In genomic region chr17:18318771-18319450, GRCh38 we compare ENCODE assay signal across 10 cellular contexts. TPM values are rescaled to one million over a fixed set of nuclear protein-coding genes. Genes with fewer than 3 reads are reported as not detected.
A peak's percentile ranks its signal among the peaks of the same experiment; 100 is the strongest.
DNase-seq lines count a peak whose midpoint lies in the region; ATAC-seq and TF ChIP-seq lines count a peak whose summit lies in the region.
"Had no signal": no experiment of that assay in that cellular context is flagged by ENCODE, and none has a peak within 500 bp of the region (broad histone marks: within the 10 kb centered on the region; RNA-seq: fewer than 3 reads in every experiment).

No MANE protein-coding gene starts in this region.

- peaks cover 46% of the 10 kb centered on the region for H3K4me1 ChIP-seq in hepatocyte (ENCODE audit: insufficient read depth)
- peaks cover 55% of the 10 kb centered on the region for H3K4me1 ChIP-seq in upper lobe of right lung
- peaks cover 8% of the 10 kb centered on the region; the same call in 1 of the 2 replicates for H3K4me1 ChIP-seq in GM23338 (ENCODE audit: insufficient read depth)
- H3K4me1 ChIP-seq: BE2C had no signal

- H3K9me3 Mint-ChIP-seq in stimulated activated naive CD8-positive, alpha-beta T cell treated with anti-CD3 and anti-CD28 coated beads, Interleukin-15, Interleukin-2, amounts not matched to agents 100 ng/mL and 50 ng/mL, for 24 hours = no peaks in the 10 kb centered on the region
- H3K9me3 Mint-ChIP-seq in GM23338 = peaks cover 7% of the 10 kb centered on the region; the same call in 1 of the 3 replicates

- H3K4me2 ChIP-seq in hepatocyte = peak overlapping the region; percentile 67
- no peak overlapping the region for H3K4me2 ChIP-seq in GM23338

- H3K4me3 ChIP-seq in hepatocyte = no peak overlapping the region
- H3K4me3 ChIP-seq in upper lobe of right lung = peak overlapping the region; percentile 17
- H3K4me3 ChIP-seq in GM23338 = no peak overlapping the region
- H3K4me3 ChIP-seq: body of pancreas had no signal

- H4K20me1 ChIP-seq in hepatocyte (ENCODE audit: insufficient read depth, poor library complexity, severe bottlenecking) = peaks cover 17% of the 10 kb centered on the region
- H4K20me1 ChIP-seq in GM23338 (replicated peaks; ENCODE audit: insufficient read depth) = peaks cover 6% of the 10 kb centered on the region

- H3K27me3 Mint-ChIP-seq in stimulated activated naive CD8-positive, alpha-beta T cell treated with anti-CD3 and anti-CD28 coated beads, Interleukin-15, Interleukin-2, amounts not matched to agents 100 ng/mL and 50 ng/mL, for 24 hours = no peaks in the 10 kb centered on the region
- peaks cover 20% of the 10 kb centered on the region for H3K27me3 Mint-ChIP-seq in GM23338 (ENCODE audit: insufficient read depth, low read depth, poor library complexity)

- H3K36me3 ChIP-seq in hepatocyte (replicated peaks; ENCODE audit: insufficient read depth, low read depth) (no peaks in the 10 kb centered on the region), upper lobe of right lung (peaks cover 62% of the 10 kb centered on the region), GM23338 (ENCODE audit: insufficient read depth) (no peaks in the 10 kb centered on the region)

- H3K4me3 Mint-ChIP-seq in stimulated activated naive CD8-positive, alpha-beta T cell treated with anti-CD3 and anti-CD28 coated beads, Interleukin-15, Interleukin-2, amounts not matched to agents 100 ng/mL and 50 ng/mL, for 24 hours = peak overlapping the region; percentile 10
- no peak overlapping the region; the same call in 2 of the 3 replicates for H3K4me3 Mint-ChIP-seq in GM23338

- TF ChIP-seq CTCF in hepatocyte (IDR thresholded peaks at IDR 0.05; ENCODE audit: poor library complexity) = no peak
- no peak for TF ChIP-seq CTCF in upper lobe of right lung (IDR thresholded peaks at IDR 0.05)
- TF ChIP-seq CTCF in GM23338 (conservative IDR thresholded peaks at IDR 0.05; ENCODE audit: low read depth in 2 of 2) = no peak

- intact Hi-C loops in upper lobe of right lung (cut with DNase I) = no loop called here

- H2AFZ ChIP-seq in hepatocyte (no peak overlapping the region), GM23338 (no peak overlapping the region)

- H3K9me3 ChIP-seq in hepatocyte (ENCODE audit: low read depth) (no peaks in the 10 kb centered on the region), upper lobe of right lung (no peaks in the 10 kb centered on the region)
- H3K9me3 ChIP-seq: BE2C, body of pancreas had no signal

- H3K79me2 ChIP-seq in hepatocyte = peaks cover 62% of the 10 kb centered on the region
- peaks cover 59% of the 10 kb centered on the region for H3K79me2 ChIP-seq in GM23338 (replicated peaks; ENCODE audit: insufficient read depth)

- peaks cover 57% of the 10 kb centered on the region for H3K4me1 Mint-ChIP-seq in stimulated activated naive CD8-positive, alpha-beta T cell treated with anti-CD3 and anti-CD28 coated beads, Interleukin-15, Interleukin-2, amounts not matched to agents 100 ng/mL and 50 ng/mL, for 24 hours (ENCODE audit: low read depth)
- H3K4me1 Mint-ChIP-seq in GM23338 = peaks cover 29% of the 10 kb centered on the region

- H3K27ac ChIP-seq in hepatocyte (no peak overlapping the region), upper lobe of right lung (no peak overlapping the region), GM23338 (ENCODE audit: low read depth) (no peak overlapping the region)
- H3K27ac ChIP-seq: body of pancreas had no signal

- H3K9me2 ChIP-seq in hepatocyte (replicated peaks; ENCODE audit: insufficient read depth) (no peaks in the 10 kb centered on the region), GM23338 (ENCODE audit: insufficient read depth) (no peaks in the 10 kb centered on the region)

- no peak for ATAC-seq in stimulated activated naive CD8-positive, alpha-beta T cell treated with anti-CD3 and anti-CD28 coated beads, Interleukin-15, Interleukin-2, amounts not matched to agents 100 U/mL and 50 U/mL, for 24 hours
- ATAC-seq in upper lobe of right lung (no peak), GM23338 (no peak), GM21576 (IDR thresholded peaks at IDR 0.05; ENCODE audit: unreplicated experiment) (no peak)
- ATAC-seq: activated CD4-positive, CD25-positive, alpha-beta regulatory T cell treated with anti-CD3 and anti-CD28 coated beads, Interleukin-2, amount 50 U/mL, for 24 hours; body of pancreas had no signal

- H3K36me3 Mint-ChIP-seq in stimulated activated naive CD8-positive, alpha-beta T cell treated with anti-CD3 and anti-CD28 coated beads, Interleukin-15, Interleukin-2, amounts not matched to agents 100 ng/mL and 50 ng/mL, for 24 hours (ENCODE audit: low read depth) = peaks cover 23% of the 10 kb centered on the region
- peaks cover 43% of the 10 kb centered on the region for H3K36me3 Mint-ChIP-seq in GM23338 (ENCODE audit: low read depth)

- H3F3A ChIP-seq in GM23338 (replicated peaks; ENCODE audit: low read depth) = 0 out of 2 replicates have a peak, but pooled peaks cover 6% of the 10 kb centered on the region

- DNase-seq in stimulated activated naive CD8-positive, alpha-beta T cell treated with anti-CD3 and anti-CD28 coated beads, Interleukin-15, Interleukin-2, amounts not matched to agents 100 U/mL and 50 U/mL, for 24 hours = no peak
- no peak for DNase-seq in hepatocyte (ENCODE audit: low spot score)
- no peak for DNase-seq in upper lobe of right lung
- no peak for DNase-seq in GM23338 (ENCODE audit: low spot score)
- DNase-seq: BE2C, body of pancreas had no signal

- H3K27ac Mint-ChIP-seq in stimulated activated naive CD8-positive, alpha-beta T cell treated with anti-CD3 and anti-CD28 coated beads, Interleukin-15, Interleukin-2, amounts not matched to agents 100 ng/mL and 50 ng/mL, for 24 hours = no peak overlapping the region
- no peak overlapping the region for H3K27ac Mint-ChIP-seq in GM23338

- H3K27me3 ChIP-seq in hepatocyte = no peaks in the 10 kb centered on the region
- no peaks in the 10 kb centered on the region for H3K27me3 ChIP-seq in upper lobe of right lung
- H3K27me3 ChIP-seq in GM23338 (ENCODE audit: insufficient read depth) = no peaks in the 10 kb centered on the region
- H3K27me3 ChIP-seq: BE2C, body of pancreas had no signal

- WGBS in hepatocyte (ENCODE audit: low lambda C conversion rate, missing lambda C conversion rate) = 89% methylated on average over 18 of the region's 18 CpGs

TF ChIP-seq in GM23338, 12 proteins besides CTCF, POLR2A, EP300 and RAD21 (continues in another document):
- TF ChIP-seq JUNB (IDR thresholded peaks at IDR 0.05; ENCODE audit: unreplicated experiment) = no peak
- no peak for TF ChIP-seq POLR2AphosphoS5 (IDR thresholded peaks at IDR 0.05; ENCODE audit: low read depth)
- no peak for TF ChIP-seq EZH2phosphoT487 (IDR thresholded peaks at IDR 0.05; ENCODE audit: unreplicated experiment)
- no peak for TF ChIP-seq ETS1 (IDR thresholded peaks at IDR 0.05)

RNA-seq across cellular contexts. Expression of gene SMCR8, which starts 3.8 kb away (rescaled TPM):
- total RNA-seq in hepatocyte (13.8 and 17.7 TPM in 2 replicates), upper lobe of right lung (25.2 TPM)
- polyA plus RNA-seq in hepatocyte (3.8 TPM in 2 replicates), GM23338 (2016; fragmentation: Nextera tagmentation; extraction: Ambion mirVana) (1.5 and 1.6 TPM in 2 replicates)
- 19.0 and 20.1 TPM in 2 replicates for total RNA-seq in GM23338 (2014; rRNA removed; shearing (Covaris generic))

RNA-seq across cellular contexts. Expression of gene TOP3A, which starts 4.1 kb away (rescaled TPM):
- total RNA-seq in hepatocyte (24.3 and 28.2 TPM in 2 replicates), upper lobe of right lung (29.5 TPM)
- polyA plus RNA-seq in hepatocyte (15.5 and 22.5 TPM in 2 replicates), GM23338 (2016; fragmentation: Nextera tagmentation; extraction: Ambion mirVana) (21.7 and 24.9 TPM in 2 replicates)
- total RNA-seq in GM23338 (2014; rRNA removed; shearing (Covaris generic)) = 60.2 and 76.7 TPM in 2 replicates

RNA-seq across cellular contexts. Expression of gene SHMT1, which starts 44.4 kb away (rescaled TPM):
- total RNA-seq in hepatocyte (36.2 and 39.1 TPM in 2 replicates), upper lobe of right lung (27.8 TPM)
- polyA plus RNA-seq in hepatocyte (22.2 and 30.4 TPM in 2 replicates), GM23338 (2016; fragmentation: Nextera tagmentation; extraction: Ambion mirVana) (21.6 and 22.8 TPM in 2 replicates)
- total RNA-seq in GM23338 (2014; rRNA removed; shearing (Covaris generic)) = 33.3 and 33.5 TPM in 2 replicates

RNA-seq across cellular contexts. Expression of gene MIEF2, which starts 58.4 kb away (rescaled TPM):
- total RNA-seq in hepatocyte = 29.3 and 30.7 TPM in 2 replicates
- 20.5 and 21.0 TPM in 2 replicates for polyA plus RNA-seq in hepatocyte
- 12.0 TPM for total RNA-seq in upper lobe of right lung
- 24.9 and 26.5 TPM in 2 replicates for total RNA-seq in GM23338 (2014; rRNA removed; shearing (Covaris generic))
- 4.9 and 8.2 TPM in 2 replicates for polyA plus RNA-seq in GM23338 (2016; fragmentation: Nextera tagmentation; extraction: Ambion mirVana)

RNA-seq across cellular contexts. Expression of gene EVPLL, which starts 58.7 kb away (rescaled TPM):
- total RNA-seq in hepatocyte (not detected in 2 replicates), upper lobe of right lung (1.8 TPM)
- polyA plus RNA-seq in hepatocyte (0.55 TPM in 1 of 2 replicates, not detected in the other), GM23338 (2016; fragmentation: Nextera tagmentation; extraction: Ambion mirVana) (0.18 and 0.56 TPM in 2 replicates)
- total RNA-seq in GM23338 (2014; rRNA removed; shearing (Covaris generic)) = 0.12 and 0.42 TPM in 2 replicates
- total RNA-seq: body of pancreas, glomerular endothelial cell had no signal
